29 cellular contexts compared by ENCODE assay signal in genomic region chr1:10800778-10801177, GRCh38.
"Had no signal": no experiment of that assay in that cellular context is flagged by ENCODE, and none has a peak within 500 bp of the region (broad histone marks: within the 10 kb centered on the region; RNA-seq: fewer than 3 reads in every experiment).

No MANE protein-coding gene starts in this region.

- H3K4me1 ChIP-seq: uterus had no signal

- H3K27ac Mint-ChIP-seq: stimulated activated effector memory CD8-positive, alpha-beta T cell treated with anti-CD3 and anti-CD28 coated beads, Interleukin-12 subunit alpha, Interleukin-12 subunit beta, amount 100 ng/mL, for 72 hours; stimulated activated memory B cell treated with anti-CD40 and anti-IgM and Interleukin-4, amounts not matched to agents 10 μg/mL and 1 μg/mL and 100 μg/mL, for 72 hours; stimulated activated naive B cell treated with anti-CD40 and anti-IgM and Interleukin-4, amounts not matched to agents 10 μg/mL and 1 μg/mL and 100 μg/mL, for 72 hours; stimulated activated naive CD8-positive, alpha-beta T cell treated with anti-CD3 and anti-CD28 coated beads, Interleukin-15, amount 100 ng/mL, for 72 hours; stimulated activated naive CD8-positive, alpha-beta T cell treated with anti-CD3 and anti-CD28 coated beads, Interleukin-15, Interleukin-2, amounts not matched to agents 100 ng/mL and 50 ng/mL, for 24 hours; type B pancreatic cell had no signal

- H3K9me3 ChIP-seq: stomach, suprapubic skin, testis, thoracic aorta, thyroid gland, tibial artery, tibial nerve, transverse colon, upper lobe of left lung, upper lobe of right lung, uterus, vagina had no signal

- H3K9me3 Mint-ChIP-seq: stimulated activated effector memory CD8-positive, alpha-beta T cell treated with anti-CD3 and anti-CD28 coated beads, Interleukin-12 subunit alpha, Interleukin-12 subunit beta, amount 100 ng/mL, for 72 hours; stimulated activated memory B cell treated with anti-CD40 and anti-IgM and Interleukin-4, amounts not matched to agents 10 μg/mL and 1 μg/mL and 100 μg/mL, for 72 hours; stimulated activated naive B cell treated with anti-CD40 and anti-IgM and Interleukin-4, amounts not matched to agents 10 μg/mL and 1 μg/mL and 100 μg/mL, for 72 hours; stimulated activated naive CD8-positive, alpha-beta T cell treated with anti-CD3 and anti-CD28 coated beads, Interleukin-15, amount 100 ng/mL, for 72 hours; stimulated activated naive CD8-positive, alpha-beta T cell treated with anti-CD3 and anti-CD28 coated beads, Interleukin-15, Interleukin-2, amounts not matched to agents 100 ng/mL and 50 ng/mL, for 24 hours; type B pancreatic cell had no signal

- DNase-seq: stimulated activated CD4-positive, alpha-beta T cell treated with anti-CD3 and anti-CD28 coated beads, Interleukin-2, amount 100 ng/mL, for 48 hours; stimulated activated CD4-positive, alpha-beta T cell treated with anti-CD3 and anti-CD28 coated beads, Interleukin-4, amount 100 ng/mL, for 1 hour; stimulated activated CD4-positive, alpha-beta T cell treated with anti-CD3 and anti-CD28 coated beads, Interleukin-4, amount 100 ng/mL, for 24 hours; stimulated activated CD4-positive, alpha-beta T cell treated with anti-CD3 and anti-CD28 coated beads, Interleukin-4, amount 100 ng/mL, for 4 hours; stimulated activated CD8-positive, alpha-beta memory T cell treated with anti-CD3 and anti-CD28 coated beads, Interleukin-4, amount 100 ng/mL, for 48 hours; stimulated activated naive B cell treated with anti-CD40 and anti-IgM and Interleukin-4, amounts not matched to agents 10 μg/mL and 1 μg/mL and 100 μg/mL, for 72 hours; stimulated activated naive CD4-positive, alpha-beta T cell; stimulated activated naive CD4-positive, alpha-beta T cell treated with Interleukin-2 at 50 U/mL for 16 hours; stimulated activated naive CD8-positive, alpha-beta T cell treated with anti-CD3 and anti-CD28 coated beads, Interleukin-15, amount 100 ng/mL, for 72 hours; stimulated activated naive CD8-positive, alpha-beta T cell treated with anti-CD3 and anti-CD28 coated beads, Interleukin-15, Interleukin-2, amounts not matched to agents 100 U/mL and 50 U/mL, for 24 hours; stomach; substantia nigra; testis; thyroid gland; tibial artery; transverse colon; trophoblast cell; upper lobe of left lung; upper lobe of right lung; uterus had no signal

- FAIRE-seq: urothelium cell line had no signal

- H3K27ac ChIP-seq: stomach, suprapubic skin, testis, thoracic aorta, thyroid gland, tibial artery, tibial nerve, transverse colon, upper lobe of left lung, upper lobe of right lung, uterus, vagina had no signal

- H3K36me3 Mint-ChIP-seq: stimulated activated effector memory CD8-positive, alpha-beta T cell treated with anti-CD3 and anti-CD28 coated beads, Interleukin-12 subunit alpha, Interleukin-12 subunit beta, amount 100 ng/mL, for 72 hours; stimulated activated memory B cell treated with anti-CD40 and anti-IgM and Interleukin-4, amounts not matched to agents 10 μg/mL and 1 μg/mL and 100 μg/mL, for 72 hours; stimulated activated naive B cell treated with anti-CD40 and anti-IgM and Interleukin-4, amounts not matched to agents 10 μg/mL and 1 μg/mL and 100 μg/mL, for 72 hours; type B pancreatic cell had no signal

- H3K4me1 Mint-ChIP-seq: stimulated activated memory B cell treated with anti-CD40 and anti-IgM and Interleukin-4, amounts not matched to agents 10 μg/mL and 1 μg/mL and 100 μg/mL, for 72 hours had no signal

- H3K36me3 ChIP-seq: stomach, suprapubic skin, thoracic aorta, thyroid gland, tibial artery, tibial nerve, transverse colon, upper lobe of left lung, upper lobe of right lung, uterus, vagina had no signal

- H3K4me3 ChIP-seq: stomach, suprapubic skin, testis, thoracic aorta, thyroid gland, tibial artery, tibial nerve, transverse colon, upper lobe of left lung, upper lobe of right lung, uterus, vagina had no signal

- ATAC-seq: stimulated activated effector memory CD8-positive, alpha-beta T cell treated with anti-CD3 and anti-CD28 coated beads, Interleukin-12 subunit alpha, Interleukin-12 subunit beta, amount 100 ng/mL, for 72 hours; stimulated activated memory B cell treated with anti-CD40 and anti-IgM and Interleukin-4, amounts not matched to agents 10 μg/mL and 1 μg/mL and 100 μg/mL, for 72 hours; stimulated activated naive B cell treated with anti-CD40 and anti-IgM and Interleukin-4, amounts not matched to agents 10 μg/mL and 1 μg/mL and 100 μg/mL, for 72 hours; stimulated activated naive CD8-positive, alpha-beta T cell treated with anti-CD3 and anti-CD28 coated beads, Interleukin-15, amount 100 ng/mL, for 72 hours; stimulated activated naive CD8-positive, alpha-beta T cell treated with anti-CD3 and anti-CD28 coated beads, Interleukin-15, Interleukin-2, amounts not matched to agents 100 U/mL and 50 U/mL, for 24 hours; upper lobe of right lung had no signal

- H3K4me3 Mint-ChIP-seq: stimulated activated effector memory CD8-positive, alpha-beta T cell treated with anti-CD3 and anti-CD28 coated beads, Interleukin-12 subunit alpha, Interleukin-12 subunit beta, amount 100 ng/mL, for 72 hours; stimulated activated memory B cell treated with anti-CD40 and anti-IgM and Interleukin-4, amounts not matched to agents 10 μg/mL and 1 μg/mL and 100 μg/mL, for 72 hours; stimulated activated naive B cell treated with anti-CD40 and anti-IgM and Interleukin-4, amounts not matched to agents 10 μg/mL and 1 μg/mL and 100 μg/mL, for 72 hours; stimulated activated naive CD8-positive, alpha-beta T cell treated with anti-CD3 and anti-CD28 coated beads, Interleukin-15, amount 100 ng/mL, for 72 hours; stimulated activated naive CD8-positive, alpha-beta T cell treated with anti-CD3 and anti-CD28 coated beads, Interleukin-15, Interleukin-2, amounts not matched to agents 100 ng/mL and 50 ng/mL, for 24 hours; type B pancreatic cell had no signal

- H3K27me3 ChIP-seq: testis, thyroid gland, upper lobe of right lung, uterus, vagina had no signal
